ENCODE assay signal across 8 cellular contexts in genomic region chr12:40105515-40106201, GRCh38. TPM values are rescaled to one million over a fixed set of nuclear protein-coding genes. Genes with fewer than 3 reads are reported as not detected.
DNase-seq lines count a peak whose midpoint lies in the region; ATAC-seq and TF ChIP-seq lines count a peak whose summit lies in the region.

SLC2A13 (minus strand) TSS chr12:40106081; CDS start chr12:40105808, 273 bp downstream.

- H3K9me3 Mint-ChIP-seq in activated CD4-positive, alpha-beta memory T cell treated with anti-CD3 and anti-CD28 coated beads for 36 hours, result no peaks in the 10 kb centered on the region

- ATAC-seq in GM18907 (IDR thresholded peaks at IDR 0.05; ENCODE audit: unreplicated experiment) (peak; percentile 88), HG03108 (IDR thresholded peaks at IDR 0.05; ENCODE audit: unreplicated experiment) (peak; percentile 89)

- H3K4me3 Mint-ChIP-seq in activated CD4-positive, alpha-beta memory T cell treated with anti-CD3 and anti-CD28 coated beads for 36 hours, result peak within 1 kb of the TSS; percentile 76

- H3K27me3 Mint-ChIP-seq in activated CD4-positive, alpha-beta memory T cell treated with anti-CD3 and anti-CD28 coated beads for 36 hours, result peaks cover 7% of the 10 kb centered on the region

- no peak for TF ChIP-seq CTCF in AG10803 (conservative IDR thresholded peaks at IDR 0.05; ENCODE audit: low read length)

- CTCF ChIA-PET in activated CD4-positive, alpha-beta memory T cell treated with anti-CD3 and anti-CD28 coated beads for 36 hours (lab: Charles Lee), result interaction anchor here (0.7 to 7.8 kb wide), 6 partner anchors 9 to 483 kb away, joined by 3 to 93 read pairs (median 5); no protein-coding TSS in a partner anchor

- peaks cover 53% of the 10 kb centered on the region for H3K4me1 Mint-ChIP-seq in activated CD4-positive, alpha-beta memory T cell treated with anti-CD3 and anti-CD28 coated beads for 36 hours (ENCODE audit: low read depth)

- DNase-seq in AG10803 (ENCODE audit: low read depth) (peak; percentile 65), NCI-H526 (lab: John Stamatoyannopoulos, UW) (peak; percentile 25 to 82), ecto neural progenitor cell (ENCODE audit: low spot score) (peak; percentile 88), lung microvascular endothelial cell (ENCODE audit: low read depth in 2 of 2) (peak; percentile 81 to 82)
- DNase-seq in activated CD4-positive, alpha-beta memory T cell treated with anti-CD3 and anti-CD28 coated beads for 36 hours, result peak; percentile 77
- DNase-seq in stimulated activated CD4-positive, alpha-beta T cell treated with anti-CD3 and anti-CD28 coated beads, TNF-alpha, amount 100 ng/mL, for 4 hours (ENCODE audit: low read depth in 3 of 3), result peak; percentile 57 to 66 (median 61)

- intact Hi-C loops in activated CD4-positive, alpha-beta memory T cell treated with anti-CD3 and anti-CD28 coated beads for 36 hours (cut with micrococcal nuclease), result loop anchor here (1.0 to 10.0 kb wide), 6 partner anchors 39 to 1201 kb away; partner anchors contain the start of gene CPNE8

- POLR2A ChIA-PET in activated CD4-positive, alpha-beta memory T cell treated with anti-CD3 and anti-CD28 coated beads for 36 hours (lab: Charles Lee), result interaction anchor here (1.0 to 1.8 kb wide), 2 partner anchors 9 to 12 kb away, joined by 4 to 5 read pairs; no protein-coding TSS in a partner anchor

- H3K27ac Mint-ChIP-seq in activated CD4-positive, alpha-beta memory T cell treated with anti-CD3 and anti-CD28 coated beads for 36 hours, result no peak within 1 kb of the TSS

- peak within 1 kb of the TSS; percentile 81 for H3K4me3 ChIP-seq in AG10803 (ENCODE audit: low read length)

- H3K36me3 Mint-ChIP-seq in activated CD4-positive, alpha-beta memory T cell treated with anti-CD3 and anti-CD28 coated beads for 36 hours, result no peaks in the 10 kb centered on the region

RNA-seq across cellular contexts. Expression of gene SLC2A13, which starts in this region (rescaled TPM):
- 1 to 10 TPM; 3.4 to 3.8 TPM for total RNA-seq in activated CD4-positive, alpha-beta memory T cell treated with anti-CD3 and anti-CD28 coated beads for 36 hours
- 3.7 and 6.9 TPM in 2 replicates for total RNA-seq in lung microvascular endothelial cell

Comparison
In these comparisons a context has a peak if more than half of its experiments do, and no peak if none do; other contexts are left out.
1. Peak in every context shown above with its lines: DNase-seq, ATAC-seq and H3K4me3 ChIP-seq.